Comparison of ENCODE assay signal across 11 cellular contexts in the genomic region with DNA sequence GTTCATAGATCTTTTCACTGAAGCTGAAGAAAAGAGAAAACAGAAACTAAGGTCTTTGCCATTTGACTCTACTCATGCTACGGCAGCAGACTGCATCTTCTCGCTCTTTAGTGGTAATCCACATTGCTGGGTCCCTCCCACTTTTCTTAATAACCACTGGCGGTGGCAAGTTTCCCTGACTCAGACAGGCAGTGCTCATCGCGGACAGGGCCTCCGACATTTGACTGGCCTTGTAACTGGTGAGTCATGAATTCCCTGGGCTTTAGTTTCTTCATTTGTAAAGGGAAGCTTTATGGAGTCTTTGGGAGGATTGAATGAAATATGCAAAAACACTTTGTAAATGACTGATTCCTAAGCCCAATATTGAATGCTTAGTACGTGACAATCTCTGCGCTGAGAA.
DNase-seq lines count a peak whose midpoint lies in the region; ATAC-seq and TF ChIP-seq lines count a peak whose summit lies in the region.
"Had no signal": no experiment of that assay in that cellular context is flagged by ENCODE, and none has a peak within 500 bp of the region (broad histone marks: within the 10 kb centered on the region; RNA-seq: fewer than 3 reads in every experiment).

No MANE protein-coding gene starts in this region.

- no peaks in the 10 kb centered on the region for H3K36me3 ChIP-seq in HCT116 (ENCODE audit: control insufficient read depth in 1 of 2, insufficient read depth in 2 of 2, low read length in 2 of 2)
- H3K36me3 ChIP-seq in heart right ventricle, result no peaks in the 10 kb centered on the region

- no TSS peak for BruUV-seq in HCT116 (replicated peaks; lab: Mats Ljungman, UMichigan)

- TF ChIP-seq POLR2A in HCT116 (IDR thresholded peaks at IDR 0.05; ENCODE audit: borderline replicate concordance, extremely low read depth, insufficient read depth, insufficient read length), result no peak

- no peaks in the 10 kb centered on the region for H3K79me2 ChIP-seq in HCT116 (ENCODE audit: insufficient read depth, low read length)

- H3K9me2 ChIP-seq in HCT116 (ENCODE audit: insufficient read depth), result no peaks in the 10 kb centered on the region

- POLR2A ChIA-PET in HCT116 (lab: Charles Lee), result no interaction called here

- intact Hi-C loops in HCT116 (cut with micrococcal nuclease), result loop anchor here (5.0 kb wide), 1 partner anchor 923 kb away; no protein-coding TSS in a partner anchor
- intact Hi-C loops in heart right ventricle (cut with DNase I), result loop anchor here in 2 of 10 donors (5.0 to 10.0 kb wide), 2 partner anchors 118 to 220 kb away; no protein-coding TSS in a partner anchor

- H4K20me1 ChIP-seq in HCT116 (ENCODE audit: insufficient read depth), result no peaks in the 10 kb centered on the region

- RAD21 ChIA-PET in HCT116 (lab: Charles Lee; ENCODE audit: low non-redundant PET in 1 of 2, low total read pairs in 2 of 2, uncharacterized antibody in 2 of 2, unreplicated experiment in 2 of 2), result no interaction called here

- 63 to 77% methylated on average over 8 of the region's 8 CpGs for WGBS in heart right ventricle, 2 donors

- H3K9me3 ChIP-seq in HCT116 (ENCODE audit: control insufficient read depth in 1 of 2, insufficient read depth in 1 of 2, low read depth in 1 of 2, low read length in 2 of 2) (no peaks in the 10 kb centered on the region), heart right ventricle (no peaks in the 10 kb centered on the region)

- TF ChIP-seq RAD21 in HCT116 (IDR thresholded peaks at IDR 0.05; ENCODE audit: low read depth), result no peak

- DNase-seq in HCT116 (ENCODE audit: low read depth, low spot score), result peak; percentile 63
- DNase-seq in T1000 (lab: John Stamatoyannopoulos, UW), result peak; percentile 74
- DNase-seq in heart right ventricle, result peak; percentile 30 to 43
- DNase-seq in stromal cell of bone marrow (ENCODE audit: low read depth), result peak; percentile 97
- DNase-seq in activated CD4-positive, alpha-beta T cell treated with anti-CD3 and anti-CD28 coated beads, Interleukin-2, amount 50 U/mL, for 4 hours, result no peak
- DNase-seq in activated CD4-positive, alpha-beta T cell treated with anti-CD3 and anti-CD28 coated beads for 4 hours, result no peak
- no peak for DNase-seq in activated gamma-delta T cell (lab: John Stamatoyannopoulos, UW)
- DNase-seq: anterior cingulate cortex, NCI-H2029 had no signal

- peak overlapping the region; percentile 70 for H3K4me2 ChIP-seq in HCT116 (ENCODE audit: low read length)

- H3K27ac ChIP-seq in HCT116 (ENCODE audit: low read depth, low read length) (no peak overlapping the region), heart right ventricle (peak overlapping the region in 1 of 10 donors; percentile 69)
- H3K27ac ChIP-seq: VCaP had no signal

- no peak overlapping the region for H3K9ac ChIP-seq in HCT116 (ENCODE audit: low read length)

- CTCF ChIA-PET in HCT116 (lab: Charles Lee), result interaction anchor here (1.4 kb wide), 1 partner anchor 9 kb away, joined by 4 read pairs; no protein-coding TSS in a partner anchor

- peak; percentile 98 for ATAC-seq in HCT116
- peak in 5 of 8 donors; percentile 56 to 93 (median 71) for ATAC-seq in heart right ventricle
- no peak for ATAC-seq in GM18502 (IDR thresholded peaks at IDR 0.05; ENCODE audit: poor library complexity, unreplicated experiment)

- H3K4me3 ChIP-seq in HCT116 (replicated peaks in 1 of 2; ENCODE audit: low read depth in 1 of 2, low read length in 2 of 2) (peak overlapping the region in 1 of 2 experiments; percentile 28; a peak in 2 of 4 replicates), heart right ventricle (peak overlapping the region in 1 of 10 donors; percentile 12)

- peak overlapping the region; percentile 89 for H2AFZ ChIP-seq in HCT116 (ENCODE audit: low read depth, low read length, poor library complexity, severe bottlenecking)

- TF ChIP-seq CTCF in HCT116 (IDR thresholded peaks at IDR 0.05 in 2 of 3, conservative IDR thresholded peaks at IDR 0.05 in 1 of 3; ENCODE audit: borderline replicate concordance in 1 of 3, insufficient read depth in 1 of 3, low read depth in 2 of 3, low read length in 2 of 3) (no peak), heart right ventricle (IDR thresholded peaks at IDR 0.05) (no peak)

- H3K27me3 ChIP-seq in HCT116 (ENCODE audit: insufficient read depth, low read length), result no peaks in the 10 kb centered on the region
- H3K27me3 ChIP-seq in heart right ventricle, result no peaks in the 10 kb centered on the region

- peaks cover 2 to 12% of the 10 kb centered on the region in 2 experiments for H3K4me1 ChIP-seq in HCT116 (ENCODE audit: control insufficient read depth in 1 of 2, insufficient read depth in 2 of 2, low read length in 2 of 2)
- peaks cover 0 to 5% (median 0%) of the 10 kb centered on the region in 9 donors for H3K4me1 ChIP-seq in heart right ventricle

TF ChIP-seq in HCT116, 20 proteins besides CTCF, POLR2A, EP300 and RAD21:
- TF ChIP-seq ELF1 (IDR thresholded peaks at IDR 0.05; ENCODE audit: borderline replicate concordance, low read depth) (no peak), SRF (IDR thresholded peaks at IDR 0.05; ENCODE audit: low read depth) (no peak), FOSL1 (IDR thresholded peaks at IDR 0.05; ENCODE audit: low read depth) (peak; percentile 69), JUND (IDR thresholded peaks at IDR 0.05) (peak; percentile 60), EZH2 (IDR thresholded peaks at IDR 0.05) (no peak), POLR2AphosphoS5 (IDR thresholded peaks at IDR 0.05; ENCODE audit: low read depth, low read length) (peak; percentile 25; the same call in 1 of the 2 replicates), SP1 (IDR thresholded peaks at IDR 0.05; ENCODE audit: low read depth) (peak; percentile 40; the same call in 1 of the 2 replicates), YY1 (IDR thresholded peaks at IDR 0.05; ENCODE audit: extremely low read depth, insufficient replicate concordance, low read depth, low read length) (peak; percentile 32), EGR1 (IDR thresholded peaks at IDR 0.05; ENCODE audit: low read depth) (no peak)

Comparison
In these comparisons a context has a peak if more than half of its experiments do, and no peak if none do; other contexts are left out.
1. DNase-seq: peak in HCT116 (single experiment), T1000 (single experiment), heart right ventricle (2 of 2) and stromal cell of bone marrow (single experiment); none in activated CD4-positive, alpha-beta T cell treated with anti-CD3 and anti-CD28 coated beads, Interleukin-2, amount 50 U/mL, for 4 hours (0 of 2), activated CD4-positive, alpha-beta T cell treated with anti-CD3 and anti-CD28 coated beads for 4 hours (0 of 2) and activated gamma-delta T cell (single experiment).